In the genomic region with DNA sequence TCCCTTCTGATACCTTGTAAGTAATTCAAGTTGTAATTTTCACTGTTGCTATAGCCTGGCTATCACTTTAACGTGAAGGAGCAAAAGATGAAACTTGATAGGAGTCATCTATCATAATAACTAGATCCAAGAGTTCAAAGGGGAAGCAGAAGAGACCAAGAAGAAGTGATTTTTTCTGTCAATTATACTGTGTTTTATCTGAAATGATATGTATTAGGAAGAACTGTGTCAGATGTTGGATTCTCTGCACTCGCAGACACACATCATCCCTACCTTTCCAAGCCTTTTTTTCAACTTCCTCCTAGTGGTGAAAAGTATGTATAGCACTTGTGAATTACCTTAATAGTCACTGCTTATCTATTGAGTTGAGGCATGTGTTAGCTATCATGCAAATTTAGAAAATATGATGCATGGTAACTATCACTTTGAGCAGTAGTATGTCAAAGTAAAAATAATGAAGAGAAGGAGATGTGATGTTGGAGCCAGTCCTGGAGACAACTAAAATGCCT, we compare ENCODE assay signal across 7 cellular contexts.
DNase-seq lines count a peak whose midpoint lies in the region; ATAC-seq, FAIRE-seq and TF ChIP-seq lines count a peak whose summit lies in the region.
"Not testable (repeated sequence)": the region's sequence is repeated elsewhere in the genome, so short reads cannot be mapped to it uniquely, and the experiment has no call there.

No MANE protein-coding gene starts in this region.

- peaks cover 15% of the 10 kb centered on the region for H3K4me1 Mint-ChIP-seq in HFFc6 (ENCODE audit: low read depth)

- FAIRE-seq in GM12892 (lab: Jason Lieb, UNC): peak; percentile 38
- peak; percentile 84 for FAIRE-seq in GM19239 (lab: Jason Lieb, UNC)
- peak; percentile 85 for FAIRE-seq in kidney (lab: Jason Lieb, UNC)

- intact Hi-C loops in PC-9 (cut with micrococcal nuclease; ENCODE audit: unreplicated experiment); kidney (cut with DNase I): not testable (repeated sequence)

- H3K27ac ChIP-seq in PC-9; brain microvascular endothelial cell; kidney (ENCODE audit: low read depth in 2 of 2, low read length in 2 of 2): not testable (repeated sequence)

- H2AFZ ChIP-seq in PC-9: not testable (repeated sequence)

- DNase-seq in GM12892 (ENCODE audit: insufficient read length); GM19239 (ENCODE audit: insufficient read length, low spot score); HFFc6; PC-9; brain microvascular endothelial cell; kidney: not testable (repeated sequence)

- H3K79me2 ChIP-seq in PC-9 (ENCODE audit: low read depth): not testable (repeated sequence)

- H3K36me3 ChIP-seq in PC-9 (ENCODE audit: low read depth); brain microvascular endothelial cell (replicated peaks); kidney (ENCODE audit: control insufficient read depth in 1 of 2, insufficient read depth in 2 of 2, low read length in 2 of 2): not testable (repeated sequence)

- H3K36me3 Mint-ChIP-seq in HFFc6 (ENCODE audit: low read depth): not testable (repeated sequence)

- not testable (repeated sequence) for H4K20me1 ChIP-seq in PC-9 (ENCODE audit: insufficient read depth)

- BruUV-seq in PC-9 (replicated peaks; lab: Mats Ljungman, UMichigan): not testable (repeated sequence)

- not testable (repeated sequence) for H3K9me3 Mint-ChIP-seq in HFFc6

- not testable (repeated sequence) for H3K27me3 ChIP-seq in PC-9 (ENCODE audit: insufficient read depth, low read depth); brain microvascular endothelial cell (replicated peaks)

- not testable (repeated sequence) for TF ChIP-seq POLR2A in GM12892 (IDR thresholded peaks at IDR 0.05; ENCODE audit: low read depth, low read length)

- TF ChIP-seq CTCF in HFFc6 (IDR thresholded peaks at IDR 0.05) (peak; percentile 67), PC-9 (conservative IDR thresholded peaks at IDR 0.05) (peak; percentile 49), brain microvascular endothelial cell (IDR thresholded peaks at IDR 0.05; ENCODE audit: low read depth, low read length, missing control alignments) (peak; percentile 4)
- not testable (repeated sequence) for TF ChIP-seq CTCF in kidney (IDR thresholded peaks at IDR 0.05; ENCODE audit: borderline replicate concordance, extremely low read depth, insufficient read depth)

- H3K4me3 ChIP-seq in PC-9; brain microvascular endothelial cell (ENCODE audit: low read depth, low read length); kidney (ENCODE audit: low read length in 2 of 2): not testable (repeated sequence)

- H3K4me2 ChIP-seq in PC-9: not testable (repeated sequence)

- H3K9me2 ChIP-seq in PC-9 (ENCODE audit: insufficient read depth): not testable (repeated sequence)

- H3F3A ChIP-seq in PC-9 (ENCODE audit: insufficient read depth, low read depth): not testable (repeated sequence)

- H3K27me3 Mint-ChIP-seq in HFFc6 (ENCODE audit: insufficient read depth): not testable (repeated sequence)

- not testable (repeated sequence) for H3K4me3 Mint-ChIP-seq in HFFc6

- H3K9ac ChIP-seq in kidney (ENCODE audit: low read length in 2 of 2): not testable (repeated sequence)

- ATAC-seq in HG03175 (IDR thresholded peaks at IDR 0.05; ENCODE audit: unreplicated experiment): peak; percentile 50

- H3K4me1 ChIP-seq in PC-9 (replicated peaks; ENCODE audit: insufficient read depth); kidney (ENCODE audit: control insufficient read depth in 1 of 2, insufficient read depth in 1 of 2, low read depth in 1 of 2, low read length in 2 of 2): not testable (repeated sequence)

- not testable (repeated sequence) for H3K9me3 ChIP-seq in PC-9 (ENCODE audit: insufficient read depth, low read depth); kidney (ENCODE audit: control insufficient read depth in 1 of 2, low read length in 2 of 2)

- not testable (repeated sequence) for H3K27ac Mint-ChIP-seq in HFFc6

- CTCF ChIA-PET in PC-9 (lab: Charles Lee): not testable (repeated sequence)

- POLR2A ChIA-PET in PC-9 (lab: Charles Lee; ENCODE audit: unreplicated experiment): not testable (repeated sequence)

- in situ Hi-C loops in brain microvascular endothelial cell (cut with HindIII; ENCODE audit: low pct_ligation_motif_present, low sequenced_read_pairs): not testable (repeated sequence)
